ENCODE assay signal across 16 cellular contexts in genomic region chr13:96851856-96852255, GRCh38.
DNase-seq lines count a peak whose midpoint lies in the region; ATAC-seq and TF ChIP-seq lines count a peak whose summit lies in the region.
"Had no signal": no experiment of that assay in that cellular context is flagged by ENCODE, and none has a peak within 500 bp of the region (broad histone marks: within the 10 kb centered on the region; RNA-seq: fewer than 3 reads in every experiment).

No MANE protein-coding gene starts in this region.

- H3K36me3 ChIP-seq in GM23338 (ENCODE audit: insufficient read depth) = no peaks in the 10 kb centered on the region
- H3K36me3 ChIP-seq in IMR-90 (ENCODE audit: control insufficient read depth, insufficient read depth, low read length) = no peaks in the 10 kb centered on the region
- H3K36me3 ChIP-seq in neural progenitor cell = no peaks in the 10 kb centered on the region
- H3K36me3 ChIP-seq: HAP-1 had no signal

- no peaks in the 10 kb centered on the region for H3K79me1 ChIP-seq in IMR-90 (ENCODE audit: low read depth in 1 of 2, low read length in 2 of 2)

- H3K9ac ChIP-seq in IMR-90 (ENCODE audit: low read depth, low read length) (no peak overlapping the region), neural progenitor cell (no peak overlapping the region)

- H3K79me2 ChIP-seq in GM23338 (replicated peaks; ENCODE audit: insufficient read depth) (no peaks in the 10 kb centered on the region), neural progenitor cell (ENCODE audit: low read depth) (no peaks in the 10 kb centered on the region)

- no peak overlapping the region for H2AK5ac ChIP-seq in IMR-90 (ENCODE audit: low read depth, low read length)

- peaks cover 7% of the 10 kb centered on the region; the same call in 1 of the 2 replicates for H3K9me2 ChIP-seq in GM23338 (ENCODE audit: insufficient read depth)

- no peaks in the 10 kb centered on the region for H3K9me1 ChIP-seq in IMR-90 (ENCODE audit: insufficient read depth, low read length)

- H3K4ac ChIP-seq in IMR-90 (ENCODE audit: low read depth, low read length) = no peak overlapping the region

- no peak overlapping the region for H4K5ac ChIP-seq in IMR-90 (ENCODE audit: low read depth, low read length)

- no peaks in the 10 kb centered on the region for H3K9me3 ChIP-seq in IMR-90 (ENCODE audit: control insufficient read depth, insufficient read depth, low read length)
- no peaks in the 10 kb centered on the region for H3K9me3 ChIP-seq in neural progenitor cell (ENCODE audit: low read depth)
- H3K9me3 ChIP-seq: HAP-1 had no signal

- DNase-seq in GM23338 (ENCODE audit: low spot score) = peak; percentile 17
- no peak for DNase-seq in IMR-90
- peak; percentile 52 for DNase-seq in glutamatergic neuron
- DNase-seq in neural progenitor cell (ENCODE audit: low spot score) = peak; percentile 50
- no peak for DNase-seq in effector CD4-positive, alpha-beta T cell
- DNase-seq in activated effector memory CD4-positive, alpha-beta T cell treated with Interleukin-2 at 50 U/mL for 16 hours = no peak
- no peak for DNase-seq in activated CD8-positive, alpha-beta T cell treated with anti-CD3 and anti-CD28 coated beads, Interleukin-2, amount 10 ng/mL, durations not matched to agents 7 days and 5 days
- DNase-seq: C1 segment of cervical spinal cord; CD4-positive, alpha-beta T cell; DMS153; DMS79 treated with DMSO at 0.1 percent for 48 hours; EL; GDM1 had no signal

- H2BK15ac ChIP-seq in IMR-90 (ENCODE audit: low read depth, low read length) = no peak overlapping the region

- H3K14ac ChIP-seq in IMR-90 (replicated peaks; ENCODE audit: low read depth, low read length) = no peak overlapping the region

- H3K4me2 ChIP-seq in GM23338 (no peak overlapping the region), IMR-90 (ENCODE audit: low read depth, low read length) (no peak overlapping the region), neural progenitor cell (no peak overlapping the region)

- H3K27me3 Mint-ChIP-seq in GM23338 (ENCODE audit: insufficient read depth, low read depth, poor library complexity) (no peaks in the 10 kb centered on the region), glutamatergic neuron (ENCODE audit: unreplicated experiment) (no peaks in the 10 kb centered on the region), neural progenitor cell (ENCODE audit: insufficient read depth, low read depth) (peaks cover 2% of the 10 kb centered on the region)
- H3K27me3 Mint-ChIP-seq in activated CD8-positive, alpha-beta T cell treated with anti-CD3 and anti-CD28 coated beads, Interleukin-2, amount 10 ng/mL, durations not matched to agents 7 days and 5 days (ENCODE audit: low read depth) = no peaks in the 10 kb centered on the region
- H3K27me3 Mint-ChIP-seq: B cell; CD4-positive, alpha-beta T cell had no signal

- BruUV-seq in IMR-90 (replicated peaks; lab: Mats Ljungman, UMichigan) = no TSS peak

- H2AFZ ChIP-seq in GM23338 (peak overlapping the region; percentile 85; the same call in 1 of the 2 replicates), IMR-90 (replicated peaks; ENCODE audit: low read length, poor library complexity) (no peak overlapping the region), neural progenitor cell (replicated peaks) (no peak overlapping the region)

- no peak overlapping the region for H3K23ac ChIP-seq in IMR-90 (ENCODE audit: low read depth, low read length)

- 0 out of 2 replicates have a peak, but pooled peaks cover 3% of the 10 kb centered on the region for H3K4me1 ChIP-seq in GM23338 (ENCODE audit: insufficient read depth)
- H3K4me1 ChIP-seq in IMR-90 (ENCODE audit: control insufficient read depth, insufficient read depth, low read length) = no peaks in the 10 kb centered on the region
- peaks cover 10% of the 10 kb centered on the region for H3K4me1 ChIP-seq in neural progenitor cell

- POLR2A ChIA-PET in IMR-90 (lab: Charles Lee; ENCODE audit: unreplicated experiment) = no interaction called here
- POLR2A ChIA-PET in activated CD8-positive, alpha-beta T cell treated with anti-CD3 and anti-CD28 coated beads, Interleukin-2, amount 10 ng/mL, durations not matched to agents 7 days and 5 days (lab: Charles Lee) = no interaction called here

- no peak for ATAC-seq in GM23338
- ATAC-seq in IMR-90 (ENCODE audit: low read depth) = no peak
- no peak for ATAC-seq in GM21723 (IDR thresholded peaks at IDR 0.05; ENCODE audit: unreplicated experiment)
- no peak for ATAC-seq in activated CD8-positive, alpha-beta T cell treated with anti-CD3 and anti-CD28 coated beads, Interleukin-2, amount 10 ng/mL, durations not matched to agents 7 days and 5 days

- H3K4me1 Mint-ChIP-seq in GM23338 (peaks cover 15% of the 10 kb centered on the region), glutamatergic neuron (ENCODE audit: low read depth, unreplicated experiment) (peaks cover 5% of the 10 kb centered on the region), neural progenitor cell (no peaks in the 10 kb centered on the region)
- H3K4me1 Mint-ChIP-seq in activated CD8-positive, alpha-beta T cell treated with anti-CD3 and anti-CD28 coated beads, Interleukin-2, amount 10 ng/mL, durations not matched to agents 7 days and 5 days (ENCODE audit: low read depth) = no peaks in the 10 kb centered on the region
- H3K4me1 Mint-ChIP-seq: B cell had no signal

- CTCF ChIA-PET in IMR-90 (lab: Yijun Ruan, JAX) = no interaction called here
- CTCF ChIA-PET in activated CD8-positive, alpha-beta T cell treated with anti-CD3 and anti-CD28 coated beads, Interleukin-2, amount 10 ng/mL, durations not matched to agents 7 days and 5 days (lab: Charles Lee) = no interaction called here

- H3K18ac ChIP-seq in IMR-90 (ENCODE audit: low read depth, low read length) = no peak overlapping the region

- H3K27ac ChIP-seq in GM23338 (ENCODE audit: low read depth) = no peak overlapping the region
- no peak overlapping the region for H3K27ac ChIP-seq in IMR-90 (ENCODE audit: insufficient read depth, low read length)
- H3K27ac ChIP-seq in neural progenitor cell = peak overlapping the region; percentile 8

- no peak for TF ChIP-seq POLR2A in IMR-90 (IDR thresholded peaks at IDR 0.05; ENCODE audit: low read depth, low read length)

- dilution Hi-C loops in IMR-90 (cut with HindIII; ENCODE audit: low sequenced_read_pairs, unreplicated experiment) = no loop called here

- intact Hi-C loops in IMR-90 (cut with micrococcal nuclease) = no loop called here

- no peak for TF ChIP-seq RAD21 in IMR-90 (IDR thresholded peaks at IDR 0.05; ENCODE audit: low read length)

- H3K27ac Mint-ChIP-seq in GM23338 (no peak overlapping the region), glutamatergic neuron (ENCODE audit: unreplicated experiment) (no peak overlapping the region), neural progenitor cell (no peak overlapping the region)
- H3K27ac Mint-ChIP-seq in activated CD8-positive, alpha-beta T cell treated with anti-CD3 and anti-CD28 coated beads, Interleukin-2, amount 10 ng/mL, durations not matched to agents 7 days and 5 days = no peak overlapping the region
- H3K27ac Mint-ChIP-seq: B cell; CD4-positive, alpha-beta T cell had no signal

- H3F3A ChIP-seq in GM23338 (replicated peaks; ENCODE audit: low read depth) (no peaks in the 10 kb centered on the region), neural progenitor cell (ENCODE audit: low read depth) (peaks cover 9% of the 10 kb centered on the region)

- H2BK120ac ChIP-seq in IMR-90 (ENCODE audit: low read depth, low read length) = no peak overlapping the region

- H3K4me3 Mint-ChIP-seq in GM23338 (no peak overlapping the region), glutamatergic neuron (ENCODE audit: unreplicated experiment) (no peak overlapping the region), neural progenitor cell (no peak overlapping the region)
- no peak overlapping the region for H3K4me3 Mint-ChIP-seq in activated CD8-positive, alpha-beta T cell treated with anti-CD3 and anti-CD28 coated beads, Interleukin-2, amount 10 ng/mL, durations not matched to agents 7 days and 5 days
- H3K4me3 Mint-ChIP-seq: B cell; CD4-positive, alpha-beta T cell had no signal

- no peak overlapping the region for H3K56ac ChIP-seq in IMR-90 (ENCODE audit: extremely low read depth, insufficient read depth, low read length)

- H3K4me3 ChIP-seq in GM23338 (no peak overlapping the region), IMR-90 (ENCODE audit: insufficient read depth, low read depth, low read length) (no peak overlapping the region), neural progenitor cell (no peak overlapping the region)
- H3K4me3 ChIP-seq: HAP-1 had no signal

- no peak for TF ChIP-seq CTCF in GM23338 (conservative IDR thresholded peaks at IDR 0.05; ENCODE audit: low read depth in 2 of 2)
- no peak for TF ChIP-seq CTCF in IMR-90 (conservative IDR thresholded peaks at IDR 0.05; ENCODE audit: low read depth, low read length)
- no peak for TF ChIP-seq CTCF in glutamatergic neuron (IDR thresholded peaks at IDR 0.05; ENCODE audit: partially characterized antibody, unreplicated experiment)
- TF ChIP-seq CTCF in neural progenitor cell (IDR thresholded peaks at IDR 0.05) = no peak

- no peak overlapping the region for H4K8ac ChIP-seq in IMR-90 (ENCODE audit: low read depth in 2 of 2, low read length in 2 of 2)

- H2AK9ac ChIP-seq in IMR-90 (replicated peaks; ENCODE audit: low read depth, low read length, poor library complexity) = no peak overlapping the region

- peaks cover 15% of the 10 kb centered on the region for H3K9me3 Mint-ChIP-seq in GM23338
- H3K9me3 Mint-ChIP-seq in glutamatergic neuron (ENCODE audit: unreplicated experiment) = no peaks in the 10 kb centered on the region
- peaks cover 2% of the 10 kb centered on the region for H3K9me3 Mint-ChIP-seq in neural progenitor cell
- no peaks in the 10 kb centered on the region for H3K9me3 Mint-ChIP-seq in activated CD8-positive, alpha-beta T cell treated with anti-CD3 and anti-CD28 coated beads, Interleukin-2, amount 10 ng/mL, durations not matched to agents 7 days and 5 days (ENCODE audit: insufficient read depth)

- H2BK5ac ChIP-seq in IMR-90 (ENCODE audit: low read depth, low read length, poor library complexity, severe bottlenecking) = no peak overlapping the region

- H4K20me1 ChIP-seq in GM23338 (replicated peaks; ENCODE audit: insufficient read depth) = no peaks in the 10 kb centered on the region
- H4K20me1 ChIP-seq in IMR-90 (ENCODE audit: insufficient read depth, low read length) = no peaks in the 10 kb centered on the region
- H4K20me1 ChIP-seq in neural progenitor cell (ENCODE audit: low read depth) = no peaks in the 10 kb centered on the region

- 40% methylated on average over 1 of the region's 7 CpGs; no CpG with 5 or more reads in 1 of the 2 experiments for WGBS in IMR-90 (ENCODE audit: extremely low coverage in 2 of 2, insufficient read length in 1 of 2), 2 experiments

- H4K91ac ChIP-seq in IMR-90 (ENCODE audit: insufficient read depth, low read depth, low read length) = no peak overlapping the region

- no peak overlapping the region for H2BK20ac ChIP-seq in IMR-90 (ENCODE audit: low read depth, low read length)

- H3K27me3 ChIP-seq in GM23338 (ENCODE audit: insufficient read depth) (no peaks in the 10 kb centered on the region), IMR-90 (ENCODE audit: control insufficient read depth, insufficient read depth, low read length) (no peaks in the 10 kb centered on the region), neural progenitor cell (no peaks in the 10 kb centered on the region)

- in situ Hi-C loops in IMR-90 (cut with MboI; ENCODE audit: low sequenced_read_pairs) = no loop called here

- H3K36me3 Mint-ChIP-seq in GM23338 (ENCODE audit: low read depth) (no peaks in the 10 kb centered on the region; the same call in 1 of the 3 replicates), glutamatergic neuron (ENCODE audit: unreplicated experiment) (no peaks in the 10 kb centered on the region), neural progenitor cell (no peaks in the 10 kb centered on the region)
- H3K36me3 Mint-ChIP-seq in activated CD8-positive, alpha-beta T cell treated with anti-CD3 and anti-CD28 coated beads, Interleukin-2, amount 10 ng/mL, durations not matched to agents 7 days and 5 days (ENCODE audit: low read depth) = no peaks in the 10 kb centered on the region

Comparison
In these comparisons a context has a peak if more than half of its experiments do, and no peak if none do; other contexts are left out.
1. DNase-seq: peak in GM23338 (single experiment), glutamatergic neuron (single experiment) and neural progenitor cell (single experiment); none in IMR-90 (single experiment), effector CD4-positive, alpha-beta T cell (single experiment), activated effector memory CD4-positive, alpha-beta T cell treated with Interleukin-2 at 50 U/mL for 16 hours (single experiment) and activated CD8-positive, alpha-beta T cell treated with anti-CD3 and anti-CD28 coated beads, Interleukin-2, amount 10 ng/mL, durations not matched to agents 7 days and 5 days (single experiment).